In genomic region chr17:6421700-6422604, GRCh38 we compare ENCODE assay signal across 8 cellular contexts. TPM values are rescaled to one million over a fixed set of nuclear protein-coding genes. Genes with fewer than 3 reads are reported as not detected.
A peak's percentile ranks its signal among the peaks of the same experiment; 100 is the strongest.
DNase-seq lines count a peak whose midpoint lies in the region; ATAC-seq and TF ChIP-seq lines count a peak whose summit lies in the region.

No MANE protein-coding gene starts in this region.

- H3K4me3 ChIP-seq in IMR-90 (ENCODE audit: insufficient read depth, low read depth, low read length) (no peak overlapping the region), fibroblast of the aortic adventitia (ENCODE audit: low read depth, low read length) (no peak overlapping the region), neutrophil (ENCODE audit: low read depth in 1 of 2, low read length in 1 of 2) (no peak overlapping the region)

- no peak overlapping the region for H4K5ac ChIP-seq in IMR-90 (ENCODE audit: low read depth, low read length)

- H2BK20ac ChIP-seq in IMR-90 (ENCODE audit: low read depth, low read length) = no peak overlapping the region

- no peak overlapping the region for H2AK9ac ChIP-seq in IMR-90 (replicated peaks; ENCODE audit: low read depth, low read length, poor library complexity)

- no peak for TF ChIP-seq POLR2A in IMR-90 (IDR thresholded peaks at IDR 0.05; ENCODE audit: low read depth, low read length)

- in situ Hi-C loops in Caki2 (cut with HindIII; ENCODE audit: low pct_unique_long_range_greater_than_20kb, low sequenced_read_pairs) (no loop called here), IMR-90 (cut with MboI; ENCODE audit: low sequenced_read_pairs) (loop anchor here (5.0 to 25.0 kb wide), 2 partner anchors 235 to 835 kb away; no protein-coding TSS in a partner anchor)

- CTCF ChIA-PET in IMR-90 (lab: Yijun Ruan, JAX) = interaction anchor here (0.5 to 1.2 kb wide), 8 partner anchors 9 to 999 kb away, joined by 3 to 5 read pairs (median 4); no protein-coding TSS in a partner anchor

- H3K27me3 Mint-ChIP-seq in activated T-cell treated with anti-CD3 and anti-CD28 coated beads, Interleukin-2, amount 50 U/mL, for 72 hours (ENCODE audit: low read depth) = peaks cover 28% of the 10 kb centered on the region

- no peak overlapping the region for H2BK15ac ChIP-seq in IMR-90 (ENCODE audit: low read depth, low read length)

- H4K8ac ChIP-seq in IMR-90 (ENCODE audit: low read depth in 2 of 2, low read length in 2 of 2) = no peak overlapping the region

- no peak overlapping the region for H3K4me3 Mint-ChIP-seq in activated T-cell treated with anti-CD3 and anti-CD28 coated beads, Interleukin-2, amount 50 U/mL, for 72 hours

- TF ChIP-seq RAD21 in IMR-90 (IDR thresholded peaks at IDR 0.05; ENCODE audit: low read length) = peak; percentile 96

- ATAC-seq in IMR-90 (ENCODE audit: low read depth) = peak; percentile 92
- peak; percentile 73 to 87 for ATAC-seq in activated T-cell treated with anti-CD3 and anti-CD28 coated beads, Interleukin-2, amount 50 U/mL, for 72 hours (replicated peaks in 1 of 2)
- no peak for ATAC-seq in HG03457 (IDR thresholded peaks at IDR 0.05; ENCODE audit: unreplicated experiment)

- TF ChIP-seq CTCF in IMR-90 (conservative IDR thresholded peaks at IDR 0.05; ENCODE audit: low read depth, low read length) (peak; percentile 91), fibroblast of the aortic adventitia (IDR thresholded peaks at IDR 0.05; ENCODE audit: insufficient read depth, low read length) (peak; percentile 80), neutrophil (IDR thresholded peaks at IDR 0.05) (peak; percentile 69)

- H3K18ac ChIP-seq in IMR-90 (ENCODE audit: low read depth, low read length) = no peak overlapping the region

- no peak overlapping the region for H2BK5ac ChIP-seq in IMR-90 (ENCODE audit: low read depth, low read length, poor library complexity, severe bottlenecking)

- no peaks in the 10 kb centered on the region for H4K20me1 ChIP-seq in IMR-90 (ENCODE audit: insufficient read depth, low read length)

- no peaks in the 10 kb centered on the region for H3K9me3 Mint-ChIP-seq in activated T-cell treated with anti-CD3 and anti-CD28 coated beads, Interleukin-2, amount 50 U/mL, for 72 hours

- no peak overlapping the region for H2AK5ac ChIP-seq in IMR-90 (ENCODE audit: low read depth, low read length)

- no peak overlapping the region for H2BK120ac ChIP-seq in IMR-90 (ENCODE audit: low read depth, low read length)

- no peak overlapping the region for H3K27ac Mint-ChIP-seq in activated T-cell treated with anti-CD3 and anti-CD28 coated beads, Interleukin-2, amount 50 U/mL, for 72 hours

- no peak overlapping the region for H3K56ac ChIP-seq in IMR-90 (ENCODE audit: extremely low read depth, insufficient read depth, low read length)

- H3K14ac ChIP-seq in IMR-90 (replicated peaks; ENCODE audit: low read depth, low read length) = no peak overlapping the region

- H3K36me3 ChIP-seq in IMR-90 (ENCODE audit: control insufficient read depth, insufficient read depth, low read length) = no peaks in the 10 kb centered on the region
- no peaks in the 10 kb centered on the region for H3K36me3 ChIP-seq in neutrophil

- H3K4ac ChIP-seq in IMR-90 (ENCODE audit: low read depth, low read length) = no peak overlapping the region

- no peak overlapping the region for H3K23ac ChIP-seq in IMR-90 (ENCODE audit: low read depth, low read length)

- POLR2A ChIA-PET in IMR-90 (lab: Charles Lee; ENCODE audit: unreplicated experiment) = no interaction called here

- DNase-seq in Caki2 (ENCODE audit: low read depth) (peak; percentile 73), IMR-90 (peak; percentile 64), RKO (ENCODE audit: low spot score) (peak; percentile 84), fibroblast of the aortic adventitia (ENCODE audit: low read depth) (peak; percentile 72), superior temporal gyrus (ENCODE audit: extremely low spot score) (peak; percentile 91)
- peak; percentile 77 to 82 for DNase-seq in activated T-cell treated with anti-CD3 and anti-CD28 coated beads, Interleukin-2, amount 50 U/mL, for 72 hours

- H3K9me3 ChIP-seq in IMR-90 (ENCODE audit: control insufficient read depth, insufficient read depth, low read length) (no peaks in the 10 kb centered on the region), neutrophil (no peaks in the 10 kb centered on the region)

- no peaks in the 10 kb centered on the region for H3K9me1 ChIP-seq in IMR-90 (ENCODE audit: insufficient read depth, low read length)

- intact Hi-C loops in IMR-90 (cut with micrococcal nuclease) = loop anchor here (1.0 to 5.0 kb wide), 5 partner anchors 55 to 935 kb away; partner anchors contain the start of genes DERL2 and MIS12

- no peaks in the 10 kb centered on the region for H3K79me1 ChIP-seq in IMR-90 (ENCODE audit: low read depth in 1 of 2, low read length in 2 of 2)

- dilution Hi-C loops in IMR-90 (cut with HindIII; ENCODE audit: low sequenced_read_pairs, unreplicated experiment) = no loop called here

- 2% methylated on average over 7 of the region's 13 CpGs; no CpG with 5 or more reads in 1 of the 2 experiments for WGBS in IMR-90 (ENCODE audit: extremely low coverage in 2 of 2, insufficient read length in 1 of 2), 2 experiments

- H3K27me3 ChIP-seq in IMR-90 (ENCODE audit: control insufficient read depth, insufficient read depth, low read length) = peaks cover 16% of the 10 kb centered on the region
- peaks cover 25% of the 10 kb centered on the region for H3K27me3 ChIP-seq in neutrophil

- H3K27ac ChIP-seq in IMR-90 (ENCODE audit: insufficient read depth, low read length) (no peak overlapping the region), neutrophil (no peak overlapping the region)

- peak overlapping the region; percentile 80 for H2AFZ ChIP-seq in IMR-90 (replicated peaks; ENCODE audit: low read length, poor library complexity)

- H4K91ac ChIP-seq in IMR-90 (ENCODE audit: insufficient read depth, low read depth, low read length) = no peak overlapping the region

- no TSS peak for BruUV-seq in IMR-90 (replicated peaks; lab: Mats Ljungman, UMichigan)

- no peak overlapping the region for H3K9ac ChIP-seq in IMR-90 (ENCODE audit: low read depth, low read length)

- H3K4me1 Mint-ChIP-seq in activated T-cell treated with anti-CD3 and anti-CD28 coated beads, Interleukin-2, amount 50 U/mL, for 72 hours (ENCODE audit: low read depth) = peaks cover 10% of the 10 kb centered on the region

- no peaks in the 10 kb centered on the region for H3K36me3 Mint-ChIP-seq in activated T-cell treated with anti-CD3 and anti-CD28 coated beads, Interleukin-2, amount 50 U/mL, for 72 hours (ENCODE audit: insufficient read depth in 2 of 2)

- H3K4me1 ChIP-seq in IMR-90 (ENCODE audit: control insufficient read depth, insufficient read depth, low read length) (no peaks in the 10 kb centered on the region), neutrophil (ENCODE audit: control insufficient read depth in 1 of 2, insufficient read depth in 1 of 2, low read depth in 1 of 2, low read length in 1 of 2) (no peaks in the 10 kb centered on the region)

- no peak overlapping the region for H3K4me2 ChIP-seq in IMR-90 (ENCODE audit: low read depth, low read length)

TF ChIP-seq in IMR-90, 13 proteins besides CTCF, POLR2A, EP300 and RAD21:
- TF ChIP-seq MAZ (IDR thresholded peaks at IDR 0.05; ENCODE audit: borderline replicate concordance, low read depth, low read length) = peak; percentile 14; the same call in 1 of the 2 replicates
- peak; percentile 95 for TF ChIP-seq SMC3 (IDR thresholded peaks at IDR 0.05; ENCODE audit: low read depth, low read length)
- TF ChIP-seq ELK1 (IDR thresholded peaks at IDR 0.05; ENCODE audit: borderline replicate concordance, low read depth, low read length) = no peak
- TF ChIP-seq USF2 (IDR thresholded peaks at IDR 0.05; ENCODE audit: low read depth, low read length) = no peak

RNA-seq across cellular contexts. Expression of gene AIPL1, which starts 13.0 kb away (rescaled TPM):
- total RNA-seq in Caki2 (2014; rRNA removed; shearing (Covaris generic); ENCODE audit: low replicate concordance) = not detected in 2 replicates
- total RNA-seq in IMR-90 (2012; rRNA removed) = not detected in 2 replicates
- not detected in 2 replicates for polyA plus RNA-seq in IMR-90 (2012; rRNA removed)
- polyA plus RNA-seq in IMR-90 (2012; cell fraction: cytosol; rRNA removed) = 0.02 TPM in 1 of 2 replicates, not detected in the other
- not detected in 2 replicates for polyA plus RNA-seq in IMR-90 (2012; cell fraction: nucleus; rRNA removed; ENCODE audit: low replicate concordance)
- total RNA-seq in activated T-cell treated with anti-CD3 and anti-CD28 coated beads, Interleukin-2, amount 50 U/mL, for 72 hours = not detected
- total RNA-seq in fibroblast of the aortic adventitia (ENCODE audit: low replicate concordance) = 0.09 TPM in 1 of 2 replicates, not detected in the other

RNA-seq across cellular contexts. Expression of gene PIMREG, which starts 22.3 kb away (rescaled TPM):
- total RNA-seq in Caki2 (2014; rRNA removed; shearing (Covaris generic); ENCODE audit: low replicate concordance) = 49.2 and 59.2 TPM in 2 replicates
- 19.4 and 21.5 TPM in 2 replicates for total RNA-seq in IMR-90 (2012; rRNA removed)
- 25.9 and 36.8 TPM in 2 replicates for polyA plus RNA-seq in IMR-90 (2012; rRNA removed)
- polyA plus RNA-seq in IMR-90 (2012; cell fraction: cytosol; rRNA removed) = 15.5 and 16.4 TPM in 2 replicates
- 8.6 and 18.5 TPM in 2 replicates for polyA plus RNA-seq in IMR-90 (2012; cell fraction: nucleus; rRNA removed; ENCODE audit: low replicate concordance)
- total RNA-seq in activated T-cell treated with anti-CD3 and anti-CD28 coated beads, Interleukin-2, amount 50 U/mL, for 72 hours = 1 to 10 TPM; 6.6 to 7.3 TPM
- total RNA-seq in fibroblast of the aortic adventitia (ENCODE audit: low replicate concordance) = 0.90 and 13.1 TPM in 2 replicates
